ENCODE assay signal across 1 cellular context in the genomic region with DNA sequence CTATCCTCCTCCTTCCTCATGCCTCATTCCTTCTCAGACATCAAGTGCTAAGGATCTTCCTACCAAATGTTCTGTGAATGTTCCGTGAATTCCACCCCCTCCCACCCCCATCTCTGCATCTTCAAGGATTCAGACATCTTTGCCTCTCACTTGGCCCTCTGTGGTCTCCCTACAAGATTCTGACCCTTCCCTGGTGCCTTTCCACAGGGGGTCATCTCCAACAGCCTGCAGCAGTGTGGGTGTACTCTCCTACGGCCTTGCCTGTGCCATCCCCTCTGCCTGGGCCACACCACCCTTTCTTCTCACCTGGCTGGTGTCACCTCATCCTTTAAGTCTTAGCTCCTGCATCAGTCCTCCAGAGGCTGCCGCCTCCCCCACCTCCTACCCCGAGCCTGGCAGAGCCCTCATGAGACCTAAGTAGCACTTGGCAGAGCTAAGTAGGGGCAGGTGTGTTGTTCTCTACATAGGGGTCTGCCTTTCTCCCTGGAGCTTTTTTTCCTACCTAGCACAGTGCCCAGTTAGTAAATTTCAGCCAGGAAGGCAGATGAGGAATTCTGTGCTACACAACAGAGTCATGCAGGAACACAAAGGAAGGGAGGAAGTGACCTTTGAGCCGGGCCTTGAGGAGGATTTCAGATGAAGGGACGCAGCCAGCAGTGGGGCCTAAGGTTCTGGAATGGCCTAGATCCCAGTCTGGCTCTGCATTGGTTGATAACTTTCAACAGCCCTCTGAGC.
TF ChIP-seq lines count a peak whose summit lies in the region.

No MANE protein-coding gene starts in this region.

TF ChIP-seq in HepG2, 621 proteins besides CTCF, POLR2A, EP300 and RAD21 (continued from another document and continues in another):
- TF ChIP-seq, protein P1, sequence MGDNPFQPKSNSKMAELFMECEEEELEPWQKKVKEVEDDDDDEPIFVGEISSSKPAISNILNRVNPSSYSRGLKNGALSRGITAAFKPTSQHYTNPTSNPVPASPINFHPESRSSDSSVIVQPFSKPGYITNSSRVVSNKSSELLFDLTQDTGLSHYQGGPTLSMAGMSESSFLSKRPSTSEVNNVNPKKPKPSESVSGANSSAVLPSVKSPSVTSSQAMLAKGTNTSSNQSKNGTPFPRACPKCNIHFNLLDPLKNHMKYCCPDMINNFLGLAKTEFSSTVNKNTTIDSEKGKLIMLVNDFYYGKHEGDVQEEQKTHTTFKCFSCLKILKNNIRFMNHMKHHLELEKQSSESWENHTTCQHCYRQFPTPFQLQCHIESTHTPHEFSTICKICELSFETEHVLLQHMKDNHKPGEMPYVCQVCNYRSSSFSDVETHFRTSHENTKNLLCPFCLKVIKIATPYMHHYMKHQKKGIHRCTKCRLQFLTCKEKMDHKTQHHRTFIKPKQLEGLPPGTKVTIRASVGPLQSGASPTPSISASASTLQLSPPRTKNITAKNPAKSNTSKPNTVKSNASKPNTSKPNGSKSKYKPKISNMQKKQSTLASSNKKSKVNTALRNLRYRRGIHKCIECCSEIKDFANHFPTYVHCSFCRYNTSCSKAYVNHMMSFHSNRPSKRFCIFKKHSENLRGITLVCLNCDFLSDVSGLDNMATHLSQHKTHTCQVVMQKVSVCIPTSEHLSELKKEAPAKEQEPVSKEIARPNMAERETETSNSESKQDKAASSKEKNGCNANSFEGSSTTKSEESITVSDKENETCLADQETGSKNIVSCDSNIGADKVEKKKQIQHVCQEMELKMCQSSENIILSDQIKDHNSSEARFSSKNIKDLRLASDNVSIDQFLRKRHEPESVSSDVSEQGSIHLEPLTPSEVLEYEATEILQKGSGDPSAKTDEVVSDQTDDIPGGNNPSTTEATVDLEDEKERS (CRISPR knock-in tag; IDR thresholded peaks at IDR 0.05), result no peak
- TF ChIP-seq ZNF143 (CRISPR knock-in tag; IDR thresholded peaks at IDR 0.05) (no peak), PHF20 (CRISPR knock-in tag; IDR thresholded peaks at IDR 0.05) (no peak), MIXL1 (CRISPR knock-in tag; IDR thresholded peaks at IDR 0.05) (no peak), RBFOX2 (IDR thresholded peaks at IDR 0.05; ENCODE audit: low read depth, low read length) (no peak), ZNF331 (CRISPR knock-in tag; IDR thresholded peaks at IDR 0.05) (peak; percentile 36; the same call in 1 of the 2 replicates), HNF4G (IDR thresholded peaks at IDR 0.05; ENCODE audit: borderline replicate concordance, low read depth, low read length) (peak; percentile 61; the same call in 1 of the 2 replicates), HNF4G (CRISPR knock-in tag; IDR thresholded peaks at IDR 0.05; ENCODE audit: borderline replicate concordance, low read depth) (no peak; the same call in 1 of the 2 replicates), ZNF207 (IDR thresholded peaks at IDR 0.05; ENCODE audit: borderline replicate concordance) (no peak), ZKSCAN5 (CRISPR knock-in tag; IDR thresholded peaks at IDR 0.05) (no peak), FOXK1 (CRISPR knock-in tag; IDR thresholded peaks at IDR 0.05; ENCODE audit: borderline replicate concordance, low read depth) (peak; percentile 40; the same call in 1 of the 2 replicates), GATA4 (IDR thresholded peaks at IDR 0.05; ENCODE audit: borderline replicate concordance, low read depth) (no peak), ZNF660 (CRISPR knock-in tag; IDR thresholded peaks at IDR 0.05; ENCODE audit: borderline replicate concordance, low read depth) (no peak), ZNF234 (CRISPR knock-in tag; conservative IDR thresholded peaks at IDR 0.05) (no peak), CHCHD3 (CRISPR knock-in tag; IDR thresholded peaks at IDR 0.05) (no peak), ZNF678 (CRISPR knock-in tag; IDR thresholded peaks at IDR 0.05) (no peak), HHEX (CRISPR knock-in tag; IDR thresholded peaks at IDR 0.05) (no peak), DMAP1 (CRISPR knock-in tag; IDR thresholded peaks at IDR 0.05) (0 out of 2 replicates have a peak, but pooled peaks have one; percentile 6), ZNF768 (CRISPR knock-in tag; IDR thresholded peaks at IDR 0.05) (no peak), ZNF430 (CRISPR knock-in tag; IDR thresholded peaks at IDR 0.05) (no peak), NCOA1 (CRISPR knock-in tag; IDR thresholded peaks at IDR 0.05) (no peak), JUNB (CRISPR knock-in tag; IDR thresholded peaks at IDR 0.05; ENCODE audit: borderline replicate concordance) (no peak), ZNF567 (CRISPR knock-in tag; IDR thresholded peaks at IDR 0.05; ENCODE audit: borderline replicate concordance) (no peak), SYNCRIP (IDR thresholded peaks at IDR 0.05; ENCODE audit: insufficient read depth, low read depth, low read length) (no peak), ZNF709 (CRISPR knock-in tag; IDR thresholded peaks at IDR 0.05) (no peak), FOSL1 (CRISPR knock-in tag; IDR thresholded peaks at IDR 0.05; ENCODE audit: borderline replicate concordance) (no peak), KAT7 (CRISPR knock-in tag; IDR thresholded peaks at IDR 0.05; ENCODE audit: borderline replicate concordance) (no peak), ZNF598 (CRISPR knock-in tag; IDR thresholded peaks at IDR 0.05; ENCODE audit: borderline replicate concordance) (no peak)
- TF ChIP-seq, protein P2, sequence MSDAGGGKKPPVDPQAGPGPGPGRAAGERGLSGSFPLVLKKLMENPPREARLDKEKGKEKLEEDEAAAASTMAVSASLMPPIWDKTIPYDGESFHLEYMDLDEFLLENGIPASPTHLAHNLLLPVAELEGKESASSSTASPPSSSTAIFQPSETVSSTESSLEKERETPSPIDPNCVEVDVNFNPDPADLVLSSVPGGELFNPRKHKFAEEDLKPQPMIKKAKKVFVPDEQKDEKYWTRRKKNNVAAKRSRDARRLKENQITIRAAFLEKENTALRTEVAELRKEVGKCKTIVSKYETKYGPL (CRISPR knock-in tag; IDR thresholded peaks at IDR 0.05), result no peak
- TF ChIP-seq, protein P3, sequence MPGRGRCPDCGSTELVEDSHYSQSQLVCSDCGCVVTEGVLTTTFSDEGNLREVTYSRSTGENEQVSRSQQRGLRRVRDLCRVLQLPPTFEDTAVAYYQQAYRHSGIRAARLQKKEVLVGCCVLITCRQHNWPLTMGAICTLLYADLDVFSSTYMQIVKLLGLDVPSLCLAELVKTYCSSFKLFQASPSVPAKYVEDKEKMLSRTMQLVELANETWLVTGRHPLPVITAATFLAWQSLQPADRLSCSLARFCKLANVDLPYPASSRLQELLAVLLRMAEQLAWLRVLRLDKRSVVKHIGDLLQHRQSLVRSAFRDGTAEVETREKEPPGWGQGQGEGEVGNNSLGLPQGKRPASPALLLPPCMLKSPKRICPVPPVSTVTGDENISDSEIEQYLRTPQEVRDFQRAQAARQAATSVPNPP (CRISPR knock-in tag; IDR thresholded peaks at IDR 0.05), result no peak
- TF ChIP-seq, protein P4, sequence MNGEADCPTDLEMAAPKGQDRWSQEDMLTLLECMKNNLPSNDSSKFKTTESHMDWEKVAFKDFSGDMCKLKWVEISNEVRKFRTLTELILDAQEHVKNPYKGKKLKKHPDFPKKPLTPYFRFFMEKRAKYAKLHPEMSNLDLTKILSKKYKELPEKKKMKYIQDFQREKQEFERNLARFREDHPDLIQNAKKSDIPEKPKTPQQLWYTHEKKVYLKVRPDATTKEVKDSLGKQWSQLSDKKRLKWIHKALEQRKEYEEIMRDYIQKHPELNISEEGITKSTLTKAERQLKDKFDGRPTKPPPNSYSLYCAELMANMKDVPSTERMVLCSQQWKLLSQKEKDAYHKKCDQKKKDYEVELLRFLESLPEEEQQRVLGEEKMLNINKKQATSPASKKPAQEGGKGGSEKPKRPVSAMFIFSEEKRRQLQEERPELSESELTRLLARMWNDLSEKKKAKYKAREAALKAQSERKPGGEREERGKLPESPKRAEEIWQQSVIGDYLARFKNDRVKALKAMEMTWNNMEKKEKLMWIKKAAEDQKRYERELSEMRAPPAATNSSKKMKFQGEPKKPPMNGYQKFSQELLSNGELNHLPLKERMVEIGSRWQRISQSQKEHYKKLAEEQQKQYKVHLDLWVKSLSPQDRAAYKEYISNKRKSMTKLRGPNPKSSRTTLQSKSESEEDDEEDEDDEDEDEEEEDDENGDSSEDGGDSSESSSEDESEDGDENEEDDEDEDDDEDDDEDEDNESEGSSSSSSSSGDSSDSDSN (CRISPR knock-in tag; IDR thresholded peaks at IDR 0.05), result no peak
- TF ChIP-seq, protein P5, sequence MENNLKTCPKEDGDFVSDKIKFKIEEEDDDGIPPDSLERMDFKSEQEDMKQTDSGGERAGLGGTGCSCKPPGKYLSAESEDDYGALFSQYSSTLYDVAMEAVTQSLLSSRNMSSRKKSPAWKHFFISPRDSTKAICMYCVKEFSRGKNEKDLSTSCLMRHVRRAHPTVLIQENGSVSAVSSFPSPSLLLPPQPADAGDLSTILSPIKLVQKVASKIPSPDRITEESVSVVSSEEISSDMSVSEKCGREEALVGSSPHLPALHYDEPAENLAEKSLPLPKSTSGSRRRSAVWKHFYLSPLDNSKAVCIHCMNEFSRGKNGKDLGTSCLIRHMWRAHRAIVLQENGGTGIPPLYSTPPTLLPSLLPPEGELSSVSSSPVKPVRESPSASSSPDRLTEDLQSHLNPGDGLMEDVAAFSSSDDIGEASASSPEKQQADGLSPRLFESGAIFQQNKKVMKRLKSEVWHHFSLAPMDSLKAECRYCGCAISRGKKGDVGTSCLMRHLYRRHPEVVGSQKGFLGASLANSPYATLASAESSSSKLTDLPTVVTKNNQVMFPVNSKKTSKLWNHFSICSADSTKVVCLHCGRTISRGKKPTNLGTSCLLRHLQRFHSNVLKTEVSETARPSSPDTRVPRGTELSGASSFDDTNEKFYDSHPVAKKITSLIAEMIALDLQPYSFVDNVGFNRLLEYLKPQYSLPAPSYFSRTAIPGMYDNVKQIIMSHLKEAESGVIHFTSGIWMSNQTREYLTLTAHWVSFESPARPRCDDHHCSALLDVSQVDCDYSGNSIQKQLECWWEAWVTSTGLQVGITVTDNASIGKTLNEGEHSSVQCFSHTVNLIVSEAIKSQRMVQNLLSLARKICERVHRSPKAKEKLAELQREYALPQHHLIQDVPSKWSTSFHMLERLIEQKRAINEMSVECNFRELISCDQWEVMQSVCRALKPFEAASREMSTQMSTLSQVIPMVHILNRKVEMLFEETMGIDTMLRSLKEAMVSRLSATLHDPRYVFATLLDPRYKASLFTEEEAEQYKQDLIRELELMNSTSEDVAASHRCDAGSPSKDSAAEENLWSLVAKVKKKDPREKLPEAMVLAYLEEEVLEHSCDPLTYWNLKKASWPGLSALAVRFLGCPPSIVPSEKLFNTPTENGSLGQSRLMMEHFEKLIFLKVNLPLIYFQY (CRISPR knock-in tag; IDR thresholded peaks at IDR 0.05; ENCODE audit: borderline replicate concordance), result no peak
- TF ChIP-seq, protein P6, sequence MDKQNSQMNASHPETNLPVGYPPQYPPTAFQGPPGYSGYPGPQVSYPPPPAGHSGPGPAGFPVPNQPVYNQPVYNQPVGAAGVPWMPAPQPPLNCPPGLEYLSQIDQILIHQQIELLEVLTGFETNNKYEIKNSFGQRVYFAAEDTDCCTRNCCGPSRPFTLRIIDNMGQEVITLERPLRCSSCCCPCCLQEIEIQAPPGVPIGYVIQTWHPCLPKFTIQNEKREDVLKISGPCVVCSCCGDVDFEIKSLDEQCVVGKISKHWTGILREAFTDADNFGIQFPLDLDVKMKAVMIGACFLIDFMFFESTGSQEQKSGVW (CRISPR knock-in tag; IDR thresholded peaks at IDR 0.05; ENCODE audit: borderline replicate concordance), result no peak
- TF ChIP-seq, protein P7, sequence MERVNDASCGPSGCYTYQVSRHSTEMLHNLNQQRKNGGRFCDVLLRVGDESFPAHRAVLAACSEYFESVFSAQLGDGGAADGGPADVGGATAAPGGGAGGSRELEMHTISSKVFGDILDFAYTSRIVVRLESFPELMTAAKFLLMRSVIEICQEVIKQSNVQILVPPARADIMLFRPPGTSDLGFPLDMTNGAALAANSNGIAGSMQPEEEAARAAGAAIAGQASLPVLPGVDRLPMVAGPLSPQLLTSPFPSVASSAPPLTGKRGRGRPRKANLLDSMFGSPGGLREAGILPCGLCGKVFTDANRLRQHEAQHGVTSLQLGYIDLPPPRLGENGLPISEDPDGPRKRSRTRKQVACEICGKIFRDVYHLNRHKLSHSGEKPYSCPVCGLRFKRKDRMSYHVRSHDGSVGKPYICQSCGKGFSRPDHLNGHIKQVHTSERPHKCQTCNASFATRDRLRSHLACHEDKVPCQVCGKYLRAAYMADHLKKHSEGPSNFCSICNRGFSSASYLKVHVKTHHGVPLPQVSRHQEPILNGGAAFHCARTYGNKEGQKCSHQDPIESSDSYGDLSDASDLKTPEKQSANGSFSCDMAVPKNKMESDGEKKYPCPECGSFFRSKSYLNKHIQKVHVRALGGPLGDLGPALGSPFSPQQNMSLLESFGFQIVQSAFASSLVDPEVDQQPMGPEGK (CRISPR knock-in tag; IDR thresholded peaks at IDR 0.05), result no peak
- TF ChIP-seq, protein P8, sequence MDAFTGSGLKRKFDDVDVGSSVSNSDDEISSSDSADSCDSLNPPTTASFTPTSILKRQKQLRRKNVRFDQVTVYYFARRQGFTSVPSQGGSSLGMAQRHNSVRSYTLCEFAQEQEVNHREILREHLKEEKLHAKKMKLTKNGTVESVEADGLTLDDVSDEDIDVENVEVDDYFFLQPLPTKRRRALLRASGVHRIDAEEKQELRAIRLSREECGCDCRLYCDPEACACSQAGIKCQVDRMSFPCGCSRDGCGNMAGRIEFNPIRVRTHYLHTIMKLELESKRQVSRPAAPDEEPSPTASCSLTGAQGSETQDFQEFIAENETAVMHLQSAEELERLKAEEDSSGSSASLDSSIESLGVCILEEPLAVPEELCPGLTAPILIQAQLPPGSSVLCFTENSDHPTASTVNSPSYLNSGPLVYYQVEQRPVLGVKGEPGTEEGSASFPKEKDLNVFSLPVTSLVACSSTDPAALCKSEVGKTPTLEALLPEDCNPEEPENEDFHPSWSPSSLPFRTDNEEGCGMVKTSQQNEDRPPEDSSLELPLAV (CRISPR knock-in tag; conservative IDR thresholded peaks at IDR 0.05; ENCODE audit: low read depth), result no peak
- TF ChIP-seq, protein P9, sequence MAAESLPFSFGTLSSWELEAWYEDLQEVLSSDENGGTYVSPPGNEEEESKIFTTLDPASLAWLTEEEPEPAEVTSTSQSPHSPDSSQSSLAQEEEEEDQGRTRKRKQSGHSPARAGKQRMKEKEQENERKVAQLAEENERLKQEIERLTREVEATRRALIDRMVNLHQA (CRISPR knock-in tag; IDR thresholded peaks at IDR 0.05), result no peak
- TF ChIP-seq, protein P10, sequence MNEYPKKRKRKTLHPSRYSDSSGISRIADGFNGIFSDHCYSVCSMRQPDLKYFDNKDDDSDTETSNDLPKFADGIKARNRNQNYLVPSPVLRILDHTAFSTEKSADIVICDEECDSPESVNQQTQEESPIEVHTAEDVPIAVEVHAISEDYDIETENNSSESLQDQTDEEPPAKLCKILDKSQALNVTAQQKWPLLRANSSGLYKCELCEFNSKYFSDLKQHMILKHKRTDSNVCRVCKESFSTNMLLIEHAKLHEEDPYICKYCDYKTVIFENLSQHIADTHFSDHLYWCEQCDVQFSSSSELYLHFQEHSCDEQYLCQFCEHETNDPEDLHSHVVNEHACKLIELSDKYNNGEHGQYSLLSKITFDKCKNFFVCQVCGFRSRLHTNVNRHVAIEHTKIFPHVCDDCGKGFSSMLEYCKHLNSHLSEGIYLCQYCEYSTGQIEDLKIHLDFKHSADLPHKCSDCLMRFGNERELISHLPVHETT (CRISPR knock-in tag; conservative IDR thresholded peaks at IDR 0.05), result no peak
